Comparison of ENCODE assay signal across 6 cellular contexts in the genomic region with DNA sequence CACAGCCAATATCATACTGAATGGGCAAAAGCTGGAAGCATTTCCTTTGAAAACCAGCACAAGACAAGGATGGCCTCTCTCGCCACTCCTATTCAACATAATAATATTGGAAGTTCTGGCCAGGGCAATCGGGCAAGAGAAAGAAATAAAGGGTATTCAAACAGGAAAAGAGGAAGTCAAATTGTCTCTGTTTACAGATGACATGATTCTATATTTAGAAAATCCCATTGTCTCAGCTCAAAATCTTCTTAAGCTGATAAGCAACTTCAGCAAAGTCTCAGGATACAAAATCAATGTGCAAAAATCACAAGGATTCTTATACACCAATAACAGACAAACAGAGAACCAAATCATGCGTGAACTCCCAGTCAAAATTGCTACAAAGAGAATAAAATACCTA. TPM values are rescaled to one million over a fixed set of nuclear protein-coding genes. Genes with fewer than 3 reads are reported as not detected.
"Had no signal": no experiment of that assay in that cellular context is flagged by ENCODE, and none has a peak within 500 bp of the region (broad histone marks: within the 10 kb centered on the region; RNA-seq: fewer than 3 reads in every experiment).

No MANE protein-coding gene starts in this region.

RNA-seq across cellular contexts. Expression of a gene that starts 47.1 kb away (rescaled TPM):
- total RNA-seq: LHCN-M2, MCF 10A, PC-9, Right ventricle myocardium inferior, SJCRH30, SK-MEL-5 had no signal
